1 cellular context compared by ENCODE assay signal in the genomic region with DNA sequence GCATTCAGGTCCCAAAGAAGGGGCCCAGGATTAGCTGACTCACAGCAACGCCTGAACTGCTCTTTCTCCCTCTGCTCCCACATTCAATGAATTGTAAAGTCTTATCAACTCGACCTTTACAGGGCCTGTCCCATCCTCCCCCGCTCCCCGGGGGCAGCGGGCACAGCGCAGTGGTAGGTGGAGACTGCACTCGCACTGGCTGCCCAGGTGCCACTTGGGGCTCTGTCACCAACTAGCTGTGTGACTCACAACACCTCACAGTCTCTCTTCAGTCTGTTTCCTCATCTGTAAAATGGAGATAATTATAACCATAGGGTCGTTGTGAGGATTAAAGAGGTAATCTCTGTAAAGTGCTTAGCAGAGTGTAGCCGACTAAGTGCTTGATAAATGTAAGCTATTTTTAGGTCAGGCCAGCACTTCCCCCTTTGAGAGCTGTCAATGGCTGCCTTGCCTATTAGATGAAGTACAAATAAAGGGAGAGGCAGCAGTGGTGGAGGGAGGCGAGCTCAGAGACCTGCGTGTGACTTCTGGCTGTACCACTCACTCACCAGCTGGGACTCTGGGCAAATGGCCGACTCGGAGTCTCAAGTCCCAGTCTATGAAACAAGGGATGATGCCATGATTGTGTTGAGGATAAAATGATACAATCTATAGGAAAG.
TF ChIP-seq lines count a peak whose summit lies in the region.

No MANE protein-coding gene starts in this region.

TF ChIP-seq in GM12878, 131 proteins besides CTCF, POLR2A, EP300 and RAD21:
- no peak for TF ChIP-seq PAX8 (IDR thresholded peaks at IDR 0.05)
- no peak for TF ChIP-seq HDGF (IDR thresholded peaks at IDR 0.05)
- no peak for TF ChIP-seq SIX5 (IDR thresholded peaks at IDR 0.05; ENCODE audit: low read depth, low read length, severe bottlenecking)
- TF ChIP-seq MTA2 (IDR thresholded peaks at IDR 0.05; ENCODE audit: low read depth): no peak
- TF ChIP-seq MEF2A (IDR thresholded peaks at IDR 0.05; ENCODE audit: insufficient read depth, low read depth, low read length): 0 out of 2 replicates have a peak, but pooled peaks have one; percentile 21
- TF ChIP-seq ZNF217 (IDR thresholded peaks at IDR 0.05): no peak
